21 cellular contexts compared by ENCODE assay signal in the genomic region with DNA sequence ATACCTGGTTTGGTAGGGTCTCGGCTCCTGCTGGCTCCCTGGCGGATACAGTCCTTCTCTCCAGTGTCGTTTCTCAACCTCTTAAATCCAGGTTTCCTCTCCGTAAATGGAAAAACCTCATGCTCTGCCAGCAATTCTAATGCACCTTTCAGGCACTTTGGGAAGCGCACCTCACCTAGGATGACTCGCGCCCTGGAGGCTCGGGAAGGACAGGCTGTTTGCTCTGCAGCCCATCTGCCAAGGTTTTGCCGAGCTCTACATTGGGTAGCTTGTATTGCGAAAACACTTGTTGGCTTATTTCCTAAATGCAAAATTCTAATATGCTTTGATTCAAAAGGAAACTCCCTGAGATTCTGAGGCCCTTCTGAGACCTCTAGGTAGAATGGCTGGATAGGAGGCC.
DNase-seq lines count a peak whose midpoint lies in the region; ATAC-seq and TF ChIP-seq lines count a peak whose summit lies in the region.
"Had no signal": no experiment of that assay in that cellular context is flagged by ENCODE, and none has a peak within 500 bp of the region (broad histone marks: within the 10 kb centered on the region; RNA-seq: fewer than 3 reads in every experiment).

No MANE protein-coding gene starts in this region.

- TF ChIP-seq CTCF in CD4-positive, alpha-beta T cell (IDR thresholded peaks at IDR 0.05) = no peak

- peak overlapping the region; percentile 96 for H3K27ac Mint-ChIP-seq in T-helper 2 cell treated with Interferon-gamma antibody and Interleukin-4, amounts not matched to agents 5 μg/mL and 100 μg/mL, for 36 hours
- H3K27ac Mint-ChIP-seq in CD4-positive, alpha-beta T cell = peak overlapping the region; percentile 85
- peak overlapping the region; percentile 88 to 97 (median 93) for H3K27ac Mint-ChIP-seq in naive thymus-derived CD8-positive, alpha-beta T cell
- H3K27ac Mint-ChIP-seq: WTC11 had no signal

- no peak for ATAC-seq in CD4-positive, alpha-beta T cell (ENCODE audit: poor library complexity)
- no peak for ATAC-seq in naive thymus-derived CD8-positive, alpha-beta T cell
- ATAC-seq: esophagus mucosa, gastroesophageal sphincter, WTC11 had no signal

- H3K9me3 ChIP-seq in CD4-positive, alpha-beta T cell (ENCODE audit: control insufficient read depth, low read length) = no peaks in the 10 kb centered on the region
- H3K9me3 ChIP-seq: gastroesophageal sphincter had no signal

- peaks cover 2% of the 10 kb centered on the region for H3K27me3 Mint-ChIP-seq in T-helper 2 cell treated with Interferon-gamma antibody and Interleukin-4, amounts not matched to agents 5 μg/mL and 100 μg/mL, for 36 hours (ENCODE audit: low read depth)
- H3K27me3 Mint-ChIP-seq in CD4-positive, alpha-beta T cell = no peaks in the 10 kb centered on the region
- no peaks in the 10 kb centered on the region for H3K27me3 Mint-ChIP-seq in naive thymus-derived CD8-positive, alpha-beta T cell

- POLR2A ChIA-PET in CD4-positive, alpha-beta T cell (lab: Charles Lee) = no interaction called here
- POLR2A ChIA-PET in naive thymus-derived CD8-positive, alpha-beta T cell (lab: Charles Lee) = no interaction called here

- H3K27me3 ChIP-seq in CD4-positive, alpha-beta T cell (ENCODE audit: control insufficient read depth, insufficient read depth, low read length) = no peaks in the 10 kb centered on the region

- no peaks in the 10 kb centered on the region for H3K36me3 Mint-ChIP-seq in T-helper 2 cell treated with Interferon-gamma antibody and Interleukin-4, amounts not matched to agents 5 μg/mL and 100 μg/mL, for 36 hours (ENCODE audit: low read depth)
- H3K36me3 Mint-ChIP-seq in CD4-positive, alpha-beta T cell (ENCODE audit: low read depth) = no peaks in the 10 kb centered on the region
- no peaks in the 10 kb centered on the region for H3K36me3 Mint-ChIP-seq in naive thymus-derived CD8-positive, alpha-beta T cell
- H3K36me3 Mint-ChIP-seq: WTC11 had no signal

- CTCF ChIA-PET in CD4-positive, alpha-beta T cell (lab: Charles Lee) = no interaction called here

- intact Hi-C loops in CD4-positive, alpha-beta T cell (cut with DNase I, micrococcal nuclease) = loop anchor here in 1 of 2 experiments (10.0 kb wide), 2 partner anchors 48 to 122 kb away; a partner anchor contains a TSS

- peak overlapping the region; percentile 66 for H3K27ac ChIP-seq in CD4-positive, alpha-beta T cell (ENCODE audit: low read depth, low read length)
- H3K27ac ChIP-seq: gastroesophageal sphincter had no signal

- DNase-seq in T-helper 2 cell treated with Interferon-gamma antibody and Interleukin-4, amounts not matched to agents 5 μg/mL and 100 μg/mL, for 36 hours (ENCODE audit: low spot score) = no peak
- no peak for DNase-seq in T-helper 2 cell
- DNase-seq in CD4-positive, alpha-beta T cell = no peak
- DNase-seq in NCI-H69 (lab: John Stamatoyannopoulos, UW) = peak; percentile 64
- DNase-seq in naive thymus-derived CD8-positive, alpha-beta T cell = no peak
- DNase-seq in NOMO-1 treated with dmso at 0.1 percent for 144 hours (lab: John Stamatoyannopoulos, UW; ENCODE audit: unreplicated experiment) = no peak
- DNase-seq in germinal center (ENCODE audit: low spot score) = no peak
- DNase-seq in stimulated activated CD4-positive, alpha-beta T cell treated with anti-CD3 and anti-CD28 coated beads, Interleukin-1b, Interleukin-23, amount 100 ng/mL, for 48 hours = no peak
- DNase-seq: activated effector memory CD4-positive, alpha-beta T cell treated with Interleukin-2 at 50 U/mL for 16 hours; anterior cingulate cortex; central memory CD4-positive, alpha-beta T cell; MV-4-11; NCI-H187 treated with DMSO at 0.1 percent for 48 hours; NCI-H524 treated with DMSO at 0.1 percent for 48 hours; SHP77 treated with DMSO at 0.1 percent for 48 hours; small intestine; stimulated activated CD4-positive, alpha-beta T cell treated with anti-CD3 and anti-CD28 coated beads, Interleukin-4, amount 100 ng/mL, for 1 hour had no signal

- peaks cover 54% of the 10 kb centered on the region for H3K4me1 Mint-ChIP-seq in T-helper 2 cell treated with Interferon-gamma antibody and Interleukin-4, amounts not matched to agents 5 μg/mL and 100 μg/mL, for 36 hours (ENCODE audit: low read depth)
- H3K4me1 Mint-ChIP-seq in CD4-positive, alpha-beta T cell (ENCODE audit: low read depth) = peaks cover 89% of the 10 kb centered on the region
- H3K4me1 Mint-ChIP-seq in naive thymus-derived CD8-positive, alpha-beta T cell = peaks cover 53 to 89% (median 84%) of the 10 kb centered on the region in 4 donors

- peak overlapping the region; percentile 6 for H3K4me3 Mint-ChIP-seq in T-helper 2 cell treated with Interferon-gamma antibody and Interleukin-4, amounts not matched to agents 5 μg/mL and 100 μg/mL, for 36 hours
- peak overlapping the region; percentile 43 for H3K4me3 Mint-ChIP-seq in CD4-positive, alpha-beta T cell
- H3K4me3 Mint-ChIP-seq in naive thymus-derived CD8-positive, alpha-beta T cell = peak overlapping the region in 7 of 10 donors; percentile 8 to 87 (median 75)
- H3K4me3 Mint-ChIP-seq: neural crest cell, WTC11 had no signal

- no peaks in the 10 kb centered on the region for H3K9me3 Mint-ChIP-seq in T-helper 2 cell treated with Interferon-gamma antibody and Interleukin-4, amounts not matched to agents 5 μg/mL and 100 μg/mL, for 36 hours
- H3K9me3 Mint-ChIP-seq in CD4-positive, alpha-beta T cell = no peaks in the 10 kb centered on the region
- H3K9me3 Mint-ChIP-seq in naive thymus-derived CD8-positive, alpha-beta T cell = no peaks in the 10 kb centered on the region
- H3K9me3 Mint-ChIP-seq: neural crest cell, WTC11 had no signal

Comparison
In these comparisons a context has a peak if more than half of its experiments do, and no peak if none do; other contexts are left out.
1. H3K4me3 Mint-ChIP-seq: peak in every context shown above with its lines; median percentile 75 in naive thymus-derived CD8-positive, alpha-beta T cell; 43 in CD4-positive, alpha-beta T cell; 6 in T-helper 2 cell treated with Interferon-gamma antibody and Interleukin-4, amounts not matched to agents 5 μg/mL and 100 μg/mL, for 36 hours.